ENCODE assay signal across 12 cellular contexts in the genomic region with DNA sequence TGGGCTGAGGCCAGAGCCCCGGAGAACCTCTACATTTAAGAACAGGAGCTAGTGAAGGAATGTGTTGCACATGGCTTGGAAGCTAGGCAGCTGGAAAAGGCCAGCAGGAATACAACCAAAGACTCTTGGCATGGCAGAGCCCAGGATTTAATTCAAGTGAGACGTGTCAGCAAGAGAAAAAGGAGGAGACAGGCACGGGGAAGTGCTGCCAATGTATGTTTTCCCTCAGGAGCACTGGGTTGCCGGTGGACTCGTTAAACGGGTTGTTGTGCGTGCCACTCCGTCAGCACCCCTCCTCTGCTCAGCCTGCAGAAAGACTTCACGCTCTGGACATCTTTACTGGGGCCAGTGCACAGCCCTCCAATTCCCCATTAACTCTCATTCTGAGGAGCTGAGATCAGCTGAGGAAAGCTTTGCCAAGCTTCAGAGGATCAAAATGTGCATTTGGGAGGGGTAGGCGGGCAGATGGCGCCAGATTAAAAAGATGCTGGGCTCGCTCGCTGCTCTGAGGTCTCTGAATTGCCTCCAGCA.
DNase-seq lines count a peak whose midpoint lies in the region; ATAC-seq and TF ChIP-seq lines count a peak whose summit lies in the region.
"Had no signal": no experiment of that assay in that cellular context is flagged by ENCODE, and none has a peak within 500 bp of the region (broad histone marks: within the 10 kb centered on the region; RNA-seq: fewer than 3 reads in every experiment).

No MANE protein-coding gene starts in this region.

- H3K36me3 Mint-ChIP-seq in MCF 10A (ENCODE audit: insufficient read depth, unreplicated experiment), result no peaks in the 10 kb centered on the region
- peaks cover 2% of the 10 kb centered on the region for H3K36me3 Mint-ChIP-seq in mesothelial cell of epicardium
- H3K36me3 Mint-ChIP-seq: natural killer cell had no signal

- H3K4me1 Mint-ChIP-seq in MCF 10A (ENCODE audit: insufficient read depth, unreplicated experiment) (peaks cover 6% of the 10 kb centered on the region), mesothelial cell of epicardium (peaks cover 35% of the 10 kb centered on the region)
- H3K4me1 Mint-ChIP-seq: natural killer cell had no signal

- no TSS peak for BruUV-seq in MCF 10A (replicated peaks; lab: Mats Ljungman, UMichigan)

- in situ Hi-C loops in T47D (cut with HindIII; ENCODE audit: low pct_unique_long_range_greater_than_20kb, low sequenced_read_pairs), result no loop called here

- intact Hi-C loops in MCF 10A (cut with micrococcal nuclease) (no loop called here), posterior vena cava (cut with DNase I) (no loop called here)

- H3K4me3 Mint-ChIP-seq in MCF 10A (ENCODE audit: unreplicated experiment) (no peak overlapping the region), mesothelial cell of epicardium (no peak overlapping the region)
- H3K4me3 Mint-ChIP-seq: natural killer cell had no signal

- no peak for ATAC-seq in HG02870 (IDR thresholded peaks at IDR 0.05; ENCODE audit: unreplicated experiment)
- no peak for ATAC-seq in GM19035 (IDR thresholded peaks at IDR 0.05; ENCODE audit: unreplicated experiment)
- ATAC-seq: natural killer cell had no signal

- DNase-seq in T47D (ENCODE audit: low read depth in 1 of 2, low spot score in 1 of 2), result peak; percentile 11 to 87
- DNase-seq in MCF 10A (ENCODE audit: unreplicated experiment), result no peak
- DNase-seq in globus pallidus (ENCODE audit: low spot score), result peak; percentile 34
- DNase-seq in posterior vena cava (ENCODE audit: low spot score), result peak; percentile 83
- DNase-seq in activated CD4-positive, alpha-beta T cell treated with anti-CD3 and anti-CD28 coated beads, Interleukin-2, amount 50 U/mL, for 48 hours, result no peak
- no peak for DNase-seq in mesothelial cell of epicardium (ENCODE audit: low spot score in 2 of 2, unreplicated experiment in 2 of 2)
- DNase-seq: 8988T; activated CD8-positive, alpha-beta memory T cell treated with anti-CD3 and anti-CD28 coated beads, Interleukin-2, amount 50 U/mL, for 48 hours; natural killer cell; NCI-H1436 treated with DMSO at 0.1 percent for 48 hours had no signal

- POLR2A ChIA-PET in MCF 10A (lab: Yijun Ruan, JAX), result no interaction called here

- CTCF ChIA-PET in MCF 10A (lab: Yijun Ruan, JAX), result interaction anchor here (0.5 to 2.7 kb wide), 6 partner anchors 10 to 678 kb away, joined by 3 to 16 read pairs (median 6); no protein-coding TSS in a partner anchor

- H3K9me3 Mint-ChIP-seq in MCF 10A (ENCODE audit: unreplicated experiment), result no peaks in the 10 kb centered on the region
- H3K9me3 Mint-ChIP-seq in mesothelial cell of epicardium, result peaks cover 4% of the 10 kb centered on the region

- no peak overlapping the region for H3K27ac Mint-ChIP-seq in MCF 10A (ENCODE audit: low read depth, unreplicated experiment)
- no peak overlapping the region for H3K27ac Mint-ChIP-seq in mesothelial cell of epicardium
- H3K27ac Mint-ChIP-seq: natural killer cell had no signal

- H3K27me3 Mint-ChIP-seq in MCF 10A (ENCODE audit: insufficient read depth, unreplicated experiment), result peaks cover 9% of the 10 kb centered on the region
- H3K27me3 Mint-ChIP-seq in mesothelial cell of epicardium (ENCODE audit: low read depth), result no peaks in the 10 kb centered on the region

- TF ChIP-seq CTCF in MCF 10A (IDR thresholded peaks at IDR 0.05; ENCODE audit: unreplicated experiment) (no peak), mesothelial cell of epicardium (IDR thresholded peaks at IDR 0.05; ENCODE audit: unreplicated experiment) (no peak)

Comparison
In these comparisons a context has a peak if more than half of its experiments do, and no peak if none do; other contexts are left out.
1. DNase-seq: peak in T47D (2 of 2), globus pallidus (single experiment) and posterior vena cava (single experiment); none in MCF 10A (single experiment), activated CD4-positive, alpha-beta T cell treated with anti-CD3 and anti-CD28 coated beads, Interleukin-2, amount 50 U/mL, for 48 hours (0 of 2) and mesothelial cell of epicardium (0 of 2).